In genomic region chr6:38973178-38974057, GRCh38 we compare ENCODE assay signal across 8 cellular contexts.
DNase-seq lines count a peak whose midpoint lies in the region; ATAC-seq and TF ChIP-seq lines count a peak whose summit lies in the region.

No MANE protein-coding gene starts in this region.

- no peak overlapping the region for H3K4me2 ChIP-seq in HCT116 (ENCODE audit: low read length)

- H3K9me2 ChIP-seq in HCT116 (ENCODE audit: insufficient read depth) = no peaks in the 10 kb centered on the region

- TF ChIP-seq RAD21 in HCT116 (IDR thresholded peaks at IDR 0.05; ENCODE audit: low read depth) = peak; percentile 67

- no peaks in the 10 kb centered on the region for H3K4me1 ChIP-seq in HCT116 (ENCODE audit: control insufficient read depth in 1 of 2, insufficient read depth in 2 of 2, low read length in 2 of 2)
- peaks cover 27% of the 10 kb centered on the region for H3K4me1 ChIP-seq in adipocyte (ENCODE audit: control insufficient read depth, insufficient read depth, low read length)

- peak; percentile 65 to 83 (median 77) for TF ChIP-seq CTCF in HCT116 (IDR thresholded peaks at IDR 0.05 in 2 of 3, conservative IDR thresholded peaks at IDR 0.05 in 1 of 3; ENCODE audit: borderline replicate concordance in 1 of 3, insufficient read depth in 1 of 3, low read depth in 2 of 3, low read length in 2 of 3)

- intact Hi-C loops in HCT116 (cut with micrococcal nuclease) = loop anchor here (1.0 to 5.0 kb wide), 3 partner anchors 129 to 337 kb away; no protein-coding TSS in a partner anchor
- intact Hi-C loops in left ventricle myocardium superior (cut with micrococcal nuclease) = loop anchor here (10.0 kb wide), 1 partner anchor 331 kb away; no protein-coding TSS in a partner anchor

- no peak overlapping the region for H2AFZ ChIP-seq in HCT116 (ENCODE audit: low read depth, low read length, poor library complexity, severe bottlenecking)

- no peak overlapping the region for H3K27ac ChIP-seq in HCT116 (ENCODE audit: low read depth, low read length)

- RAD21 ChIA-PET in HCT116 (lab: Charles Lee; ENCODE audit: low non-redundant PET in 1 of 2, low total read pairs in 2 of 2, uncharacterized antibody in 2 of 2, unreplicated experiment in 2 of 2) = interaction anchor here in 1 of 2 experiments (0.9 kb wide), 1 partner anchor 101 kb away, joined by 3 read pairs; no protein-coding TSS in a partner anchor

- no TSS peak for BruUV-seq in HCT116 (replicated peaks; lab: Mats Ljungman, UMichigan)

- H3K36me3 ChIP-seq in HCT116 (ENCODE audit: control insufficient read depth in 1 of 2, insufficient read depth in 2 of 2, low read length in 2 of 2) = no peaks in the 10 kb centered on the region
- H3K36me3 ChIP-seq in adipocyte (ENCODE audit: control insufficient read depth, insufficient read depth, low read length, severe bottlenecking) = no peaks in the 10 kb centered on the region

- H3K9ac ChIP-seq in HCT116 (ENCODE audit: low read length) (no peak overlapping the region), adipocyte (ENCODE audit: low read length) (no peak overlapping the region)

- POLR2A ChIA-PET in HCT116 (lab: Charles Lee) = no interaction called here

- H3K4me3 ChIP-seq in HCT116 (replicated peaks in 1 of 2; ENCODE audit: low read depth in 1 of 2, low read length in 2 of 2) = no peak overlapping the region
- no peak overlapping the region for H3K4me3 ChIP-seq in adipocyte (ENCODE audit: low read length)
- H3K4me3 ChIP-seq in skeletal muscle cell (ENCODE audit: low read depth, low read length) = no peak overlapping the region

- no peaks in the 10 kb centered on the region for H3K79me2 ChIP-seq in HCT116 (ENCODE audit: insufficient read depth, low read length)

- no peaks in the 10 kb centered on the region for H3K9me3 ChIP-seq in HCT116 (ENCODE audit: control insufficient read depth in 1 of 2, insufficient read depth in 1 of 2, low read depth in 1 of 2, low read length in 2 of 2)
- no peaks in the 10 kb centered on the region for H3K9me3 ChIP-seq in adipocyte (ENCODE audit: control insufficient read depth, low read length)

- H3K27me3 ChIP-seq in HCT116 (ENCODE audit: insufficient read depth, low read length) (peaks cover 70% of the 10 kb centered on the region), adipocyte (replicated peaks; ENCODE audit: control insufficient read depth, insufficient read depth, low read length) (peaks cover 29% of the 10 kb centered on the region)

- H4K20me1 ChIP-seq in HCT116 (ENCODE audit: insufficient read depth) = no peaks in the 10 kb centered on the region

- TF ChIP-seq POLR2A in HCT116 (IDR thresholded peaks at IDR 0.05; ENCODE audit: borderline replicate concordance, extremely low read depth, insufficient read depth, insufficient read length) = no peak

- CTCF ChIA-PET in HCT116 (lab: Charles Lee) = interaction anchor here (0.7 to 1.8 kb wide), 8 partner anchors 10 to 337 kb away, joined by 3 to 11 read pairs (median 4); no protein-coding TSS in a partner anchor

- ATAC-seq in HCT116 = peak; percentile 96
- ATAC-seq in left ventricle myocardium superior = peak; percentile 72

- DNase-seq in DMS79 (lab: John Stamatoyannopoulos, UW) (peak; percentile 11), HCT116 (ENCODE audit: low read depth, low spot score) (peak; percentile 72), NCI-H510A (lab: John Stamatoyannopoulos, UW) (peak; percentile 15), adipocyte (ENCODE audit: low read depth) (peak; percentile 75), left ventricle myocardium superior (no peak), skeletal muscle cell (ENCODE audit: low read depth) (peak; percentile 36), HK-2 (ENCODE audit: unreplicated experiment) (no peak)
- no peak for DNase-seq in stimulated activated CD8-positive, alpha-beta memory T cell treated with anti-CD3 and anti-CD28 coated beads, Interleukin-4, amount 100 ng/mL, for 48 hours

TF ChIP-seq in HCT116, 20 proteins besides CTCF, POLR2A, EP300 and RAD21:
- TF ChIP-seq CBX3 (IDR thresholded peaks at IDR 0.05; ENCODE audit: low read depth) (0 out of 2 replicates have a peak, but pooled peaks have one; percentile 23), SP1 (IDR thresholded peaks at IDR 0.05; ENCODE audit: low read depth) (no peak)

Comparison
In these comparisons a context has a peak if more than half of its experiments do, and no peak if none do; other contexts are left out.
1. DNase-seq: peak in DMS79 (single experiment), HCT116 (single experiment), NCI-H510A (single experiment), adipocyte (single experiment) and skeletal muscle cell (single experiment); none in left ventricle myocardium superior (single experiment), HK-2 (single experiment) and stimulated activated CD8-positive, alpha-beta memory T cell treated with anti-CD3 and anti-CD28 coated beads, Interleukin-4, amount 100 ng/mL, for 48 hours (single experiment).